ENCODE assay signal across 2 cellular contexts in genomic region chr1:172399369-172400072, GRCh38.
TF ChIP-seq lines count a peak whose summit lies in the region.

No MANE protein-coding gene starts in this region.

TF ChIP-seq in HEK293, 187 proteins besides CTCF, POLR2A, EP300 and RAD21 (continued from another document):
- TF ChIP-seq, protein P1, sequence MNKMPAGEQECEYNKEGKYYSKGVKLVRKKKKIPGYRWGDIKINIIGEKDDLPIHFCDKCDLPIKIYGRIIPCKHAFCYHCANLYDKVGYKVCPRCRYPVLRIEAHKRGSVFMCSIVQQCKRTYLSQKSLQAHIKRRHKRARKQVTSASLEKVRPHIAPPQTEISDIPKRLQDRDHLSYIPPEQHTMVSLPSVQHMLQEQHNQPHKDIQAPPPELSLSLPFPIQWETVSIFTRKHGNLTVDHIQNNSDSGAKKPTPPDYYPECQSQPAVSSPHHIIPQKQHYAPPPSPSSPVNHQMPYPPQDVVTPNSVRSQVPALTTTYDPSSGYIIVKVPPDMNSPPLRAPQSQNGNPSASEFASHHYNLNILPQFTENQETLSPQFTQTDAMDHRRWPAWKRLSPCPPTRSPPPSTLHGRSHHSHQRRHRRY (tag by site-specific recombination; IDR thresholded peaks at IDR 0.05), result no peak
- peak; percentile 74 for TF ChIP-seq ZNF654 (tag by site-specific recombination; IDR thresholded peaks at IDR 0.05; ENCODE audit: low read depth)
- TF ChIP-seq ZFP41 (tag by site-specific recombination; IDR thresholded peaks at IDR 0.05; ENCODE audit: borderline replicate concordance), result no peak
- no peak for TF ChIP-seq ZNF324 (tag by site-specific recombination; IDR thresholded peaks at IDR 0.05)
- no peak for TF ChIP-seq ZNF701 (tag by site-specific recombination; IDR thresholded peaks at IDR 0.05)
- TF ChIP-seq ZNF221 (tag by site-specific recombination; IDR thresholded peaks at IDR 0.05; ENCODE audit: borderline replicate concordance), result no peak
- TF ChIP-seq ZNF391 (tag by site-specific recombination; IDR thresholded peaks at IDR 0.05; ENCODE audit: borderline replicate concordance, low read depth), result no peak
- TF ChIP-seq ZNF776 (tag by site-specific recombination; IDR thresholded peaks at IDR 0.05; ENCODE audit: borderline replicate concordance), result no peak
- TF ChIP-seq ZNF140 (tag by site-specific recombination; IDR thresholded peaks at IDR 0.05), result no peak
- TF ChIP-seq ZNF768 (tag by site-specific recombination; IDR thresholded peaks at IDR 0.05), result peak; percentile 18; the same call in 1 of the 2 replicates
- TF ChIP-seq ZNF114 (tag by site-specific recombination; IDR thresholded peaks at IDR 0.05), result no peak
- TF ChIP-seq ZNF626 (tag by site-specific recombination; IDR thresholded peaks at IDR 0.05), result no peak
- TF ChIP-seq ZNF19 (tag by site-specific recombination; IDR thresholded peaks at IDR 0.05; ENCODE audit: low read depth), result no peak
- TF ChIP-seq PRDM10 (tag by site-specific recombination; IDR thresholded peaks at IDR 0.05), result no peak
- TF ChIP-seq ZNF623 (tag by site-specific recombination; IDR thresholded peaks at IDR 0.05), result no peak
- no peak for TF ChIP-seq ZNF10 (tag by site-specific recombination; IDR thresholded peaks at IDR 0.05)

TF ChIP-seq in GM12878, 131 proteins besides CTCF, POLR2A, EP300 and RAD21 (continues in another document):
- TF ChIP-seq BCL3 (IDR thresholded peaks at IDR 0.05; ENCODE audit: borderline replicate concordance, insufficient read depth, low read depth, low read length, poor library complexity, severe bottlenecking) (no peak), HDAC2 (IDR thresholded peaks at IDR 0.05) (no peak), TBL1XR1 (IDR thresholded peaks at IDR 0.05; ENCODE audit: low read depth, low read length) (no peak), ASH2L (IDR thresholded peaks at IDR 0.05; ENCODE audit: borderline replicate concordance, low read depth) (no peak), KAT2A (conservative IDR thresholded peaks at IDR 0.05; ENCODE audit: control insufficient read depth, low read depth, low read length) (no peak), CHD4 (IDR thresholded peaks at IDR 0.05) (no peak), KDM1A (IDR thresholded peaks at IDR 0.05; ENCODE audit: borderline replicate concordance) (no peak), EGR1 (IDR thresholded peaks at IDR 0.05; ENCODE audit: borderline replicate concordance in 1 of 2, low read depth in 2 of 2, low read length in 2 of 2) (no peak), BCL11A (IDR thresholded peaks at IDR 0.05; ENCODE audit: low read depth, low read length) (no peak), IRF3 (IDR thresholded peaks at IDR 0.05) (no peak), ZBED1 (IDR thresholded peaks at IDR 0.05; ENCODE audit: borderline replicate concordance) (no peak), JUND (IDR thresholded peaks at IDR 0.05; ENCODE audit: low read depth, low read length) (no peak), TCF7 (IDR thresholded peaks at IDR 0.05; ENCODE audit: borderline replicate concordance) (no peak), TAF1 (IDR thresholded peaks at IDR 0.05; ENCODE audit: borderline replicate concordance, low read depth, low read length) (no peak), NFXL1 (IDR thresholded peaks at IDR 0.05; ENCODE audit: borderline replicate concordance) (no peak), ZNF384 (IDR thresholded peaks at IDR 0.05; ENCODE audit: borderline replicate concordance, low read depth, low read length) (no peak), CHD1 (IDR thresholded peaks at IDR 0.05; ENCODE audit: low read depth, low read length) (no peak), MEF2B (IDR thresholded peaks at IDR 0.05; ENCODE audit: partially characterized antibody, poor library complexity, severe bottlenecking) (no peak), ZNF622 (IDR thresholded peaks at IDR 0.05) (no peak), YBX1 (IDR thresholded peaks at IDR 0.05) (no peak), SMC3 (IDR thresholded peaks at IDR 0.05; ENCODE audit: borderline replicate concordance, low read length) (peak; percentile 77; the same call in 1 of the 2 replicates), ZNF24 (IDR thresholded peaks at IDR 0.05) (no peak), PML (IDR thresholded peaks at IDR 0.05; ENCODE audit: low read length) (no peak), CEBPZ (IDR thresholded peaks at IDR 0.05; ENCODE audit: low read depth, low read length) (no peak)
- TF ChIP-seq, protein P2, sequence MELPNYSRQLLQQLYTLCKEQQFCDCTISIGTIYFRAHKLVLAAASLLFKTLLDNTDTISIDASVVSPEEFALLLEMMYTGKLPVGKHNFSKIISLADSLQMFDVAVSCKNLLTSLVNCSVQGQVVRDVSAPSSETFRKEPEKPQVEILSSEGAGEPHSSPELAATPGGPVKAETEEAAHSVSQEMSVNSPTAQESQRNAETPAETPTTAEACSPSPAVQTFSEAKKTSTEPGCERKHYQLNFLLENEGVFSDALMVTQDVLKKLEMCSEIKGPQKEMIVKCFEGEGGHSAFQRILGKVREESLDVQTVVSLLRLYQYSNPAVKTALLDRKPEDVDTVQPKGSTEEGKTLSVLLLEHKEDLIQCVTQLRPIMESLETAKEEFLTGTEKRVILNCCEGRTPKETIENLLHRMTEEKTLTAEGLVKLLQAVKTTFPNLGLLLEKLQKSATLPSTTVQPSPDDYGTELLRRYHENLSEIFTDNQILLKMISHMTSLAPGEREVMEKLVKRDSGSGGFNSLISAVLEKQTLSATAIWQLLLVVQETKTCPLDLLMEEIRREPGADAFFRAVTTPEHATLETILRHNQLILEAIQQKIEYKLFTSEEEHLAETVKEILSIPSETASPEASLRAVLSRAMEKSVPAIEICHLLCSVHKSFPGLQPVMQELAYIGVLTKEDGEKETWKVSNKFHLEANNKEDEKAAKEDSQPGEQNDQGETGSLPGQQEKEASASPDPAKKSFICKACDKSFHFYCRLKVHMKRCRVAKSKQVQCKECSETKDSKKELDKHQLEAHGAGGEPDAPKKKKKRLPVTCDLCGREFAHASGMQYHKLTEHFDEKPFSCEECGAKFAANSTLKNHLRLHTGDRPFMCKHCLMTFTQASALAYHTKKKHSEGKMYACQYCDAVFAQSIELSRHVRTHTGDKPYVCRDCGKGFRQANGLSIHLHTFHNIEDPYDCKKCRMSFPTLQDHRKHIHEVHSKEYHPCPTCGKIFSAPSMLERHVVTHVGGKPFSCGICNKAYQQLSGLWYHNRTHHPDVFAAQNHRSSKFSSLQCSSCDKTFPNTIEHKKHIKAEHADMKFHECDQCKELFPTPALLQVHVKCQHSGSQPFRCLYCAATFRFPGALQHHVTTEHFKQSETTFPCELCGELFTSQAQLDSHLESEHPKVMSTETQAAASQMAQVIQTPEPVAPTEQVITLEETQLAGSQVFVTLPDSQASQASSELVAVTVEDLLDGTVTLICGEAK (IDR thresholded peaks at IDR 0.05; ENCODE audit: borderline replicate concordance), result no peak
- TF ChIP-seq, protein P3, sequence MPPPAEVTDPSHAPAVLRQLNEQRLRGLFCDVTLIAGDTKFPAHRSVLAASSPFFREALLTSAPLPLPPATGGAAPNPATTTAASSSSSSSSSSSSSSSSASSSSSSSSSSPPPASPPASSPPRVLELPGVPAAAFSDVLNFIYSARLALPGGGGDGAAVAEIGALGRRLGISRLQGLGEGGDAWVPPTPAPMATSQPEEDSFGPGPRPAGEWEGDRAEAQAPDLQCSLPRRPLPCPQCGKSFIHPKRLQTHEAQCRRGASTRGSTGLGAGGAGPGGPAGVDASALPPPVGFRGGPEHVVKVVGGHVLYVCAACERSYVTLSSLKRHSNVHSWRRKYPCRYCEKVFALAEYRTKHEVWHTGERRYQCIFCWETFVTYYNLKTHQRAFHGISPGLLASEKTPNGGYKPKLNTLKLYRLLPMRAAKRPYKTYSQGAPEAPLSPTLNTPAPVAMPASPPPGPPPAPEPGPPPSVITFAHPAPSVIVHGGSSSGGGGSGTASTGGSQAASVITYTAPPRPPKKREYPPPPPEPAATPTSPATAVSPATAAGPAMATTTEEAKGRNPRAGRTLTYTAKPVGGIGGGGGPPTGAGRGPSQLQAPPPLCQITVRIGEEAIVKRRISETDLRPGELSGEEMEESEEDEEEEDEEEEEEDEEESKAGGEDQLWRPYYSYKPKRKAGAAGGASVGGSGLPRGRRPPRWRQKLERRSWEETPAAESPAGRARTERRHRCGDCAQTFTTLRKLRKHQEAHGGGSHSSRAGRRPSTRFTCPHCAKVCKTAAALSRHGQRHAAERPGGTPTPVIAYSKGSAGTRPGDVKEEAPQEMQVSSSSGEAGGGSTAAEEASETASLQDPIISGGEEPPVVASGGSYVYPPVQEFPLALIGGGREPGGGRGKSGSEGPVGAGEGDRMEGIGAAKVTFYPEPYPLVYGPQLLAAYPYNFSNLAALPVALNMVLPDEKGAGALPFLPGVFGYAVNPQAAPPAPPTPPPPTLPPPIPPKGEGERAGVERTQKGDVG (CRISPR knock-in tag; IDR thresholded peaks at IDR 0.05), result no peak
- TF ChIP-seq, protein P4, sequence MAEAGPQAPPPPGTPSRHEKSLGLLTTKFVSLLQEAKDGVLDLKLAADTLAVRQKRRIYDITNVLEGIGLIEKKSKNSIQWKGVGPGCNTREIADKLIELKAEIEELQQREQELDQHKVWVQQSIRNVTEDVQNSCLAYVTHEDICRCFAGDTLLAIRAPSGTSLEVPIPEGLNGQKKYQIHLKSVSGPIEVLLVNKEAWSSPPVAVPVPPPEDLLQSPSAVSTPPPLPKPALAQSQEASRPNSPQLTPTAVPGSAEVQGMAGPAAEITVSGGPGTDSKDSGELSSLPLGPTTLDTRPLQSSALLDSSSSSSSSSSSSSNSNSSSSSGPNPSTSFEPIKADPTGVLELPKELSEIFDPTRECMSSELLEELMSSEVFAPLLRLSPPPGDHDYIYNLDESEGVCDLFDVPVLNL (IDR thresholded peaks at IDR 0.05; ENCODE audit: low read depth, low read length), result no peak
- TF ChIP-seq, protein P5, sequence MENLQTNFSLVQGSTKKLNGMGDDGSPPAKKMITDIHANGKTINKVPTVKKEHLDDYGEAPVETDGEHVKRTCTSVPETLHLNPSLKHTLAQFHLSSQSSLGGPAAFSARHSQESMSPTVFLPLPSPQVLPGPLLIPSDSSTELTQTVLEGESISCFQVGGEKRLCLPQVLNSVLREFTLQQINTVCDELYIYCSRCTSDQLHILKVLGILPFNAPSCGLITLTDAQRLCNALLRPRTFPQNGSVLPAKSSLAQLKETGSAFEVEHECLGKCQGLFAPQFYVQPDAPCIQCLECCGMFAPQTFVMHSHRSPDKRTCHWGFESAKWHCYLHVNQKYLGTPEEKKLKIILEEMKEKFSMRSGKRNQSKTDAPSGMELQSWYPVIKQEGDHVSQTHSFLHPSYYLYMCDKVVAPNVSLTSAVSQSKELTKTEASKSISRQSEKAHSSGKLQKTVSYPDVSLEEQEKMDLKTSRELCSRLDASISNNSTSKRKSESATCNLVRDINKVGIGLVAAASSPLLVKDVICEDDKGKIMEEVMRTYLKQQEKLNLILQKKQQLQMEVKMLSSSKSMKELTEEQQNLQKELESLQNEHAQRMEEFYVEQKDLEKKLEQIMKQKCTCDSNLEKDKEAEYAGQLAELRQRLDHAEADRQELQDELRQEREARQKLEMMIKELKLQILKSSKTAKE (IDR thresholded peaks at IDR 0.05; ENCODE audit: low read depth, poor library complexity, severe bottlenecking), result peak; percentile 27
- TF ChIP-seq, protein P6, sequence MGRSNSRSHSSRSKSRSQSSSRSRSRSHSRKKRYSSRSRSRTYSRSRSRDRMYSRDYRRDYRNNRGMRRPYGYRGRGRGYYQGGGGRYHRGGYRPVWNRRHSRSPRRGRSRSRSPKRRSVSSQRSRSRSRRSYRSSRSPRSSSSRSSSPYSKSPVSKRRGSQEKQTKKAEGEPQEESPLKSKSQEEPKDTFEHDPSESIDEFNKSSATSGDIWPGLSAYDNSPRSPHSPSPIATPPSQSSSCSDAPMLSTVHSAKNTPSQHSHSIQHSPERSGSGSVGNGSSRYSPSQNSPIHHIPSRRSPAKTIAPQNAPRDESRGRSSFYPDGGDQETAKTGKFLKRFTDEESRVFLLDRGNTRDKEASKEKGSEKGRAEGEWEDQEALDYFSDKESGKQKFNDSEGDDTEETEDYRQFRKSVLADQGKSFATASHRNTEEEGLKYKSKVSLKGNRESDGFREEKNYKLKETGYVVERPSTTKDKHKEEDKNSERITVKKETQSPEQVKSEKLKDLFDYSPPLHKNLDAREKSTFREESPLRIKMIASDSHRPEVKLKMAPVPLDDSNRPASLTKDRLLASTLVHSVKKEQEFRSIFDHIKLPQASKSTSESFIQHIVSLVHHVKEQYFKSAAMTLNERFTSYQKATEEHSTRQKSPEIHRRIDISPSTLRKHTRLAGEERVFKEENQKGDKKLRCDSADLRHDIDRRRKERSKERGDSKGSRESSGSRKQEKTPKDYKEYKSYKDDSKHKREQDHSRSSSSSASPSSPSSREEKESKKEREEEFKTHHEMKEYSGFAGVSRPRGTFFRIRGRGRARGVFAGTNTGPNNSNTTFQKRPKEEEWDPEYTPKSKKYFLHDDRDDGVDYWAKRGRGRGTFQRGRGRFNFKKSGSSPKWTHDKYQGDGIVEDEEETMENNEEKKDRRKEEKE (IDR thresholded peaks at IDR 0.05), result no peak
